Comparison of ENCODE assay signal across 1 cellular context in the genomic region with DNA sequence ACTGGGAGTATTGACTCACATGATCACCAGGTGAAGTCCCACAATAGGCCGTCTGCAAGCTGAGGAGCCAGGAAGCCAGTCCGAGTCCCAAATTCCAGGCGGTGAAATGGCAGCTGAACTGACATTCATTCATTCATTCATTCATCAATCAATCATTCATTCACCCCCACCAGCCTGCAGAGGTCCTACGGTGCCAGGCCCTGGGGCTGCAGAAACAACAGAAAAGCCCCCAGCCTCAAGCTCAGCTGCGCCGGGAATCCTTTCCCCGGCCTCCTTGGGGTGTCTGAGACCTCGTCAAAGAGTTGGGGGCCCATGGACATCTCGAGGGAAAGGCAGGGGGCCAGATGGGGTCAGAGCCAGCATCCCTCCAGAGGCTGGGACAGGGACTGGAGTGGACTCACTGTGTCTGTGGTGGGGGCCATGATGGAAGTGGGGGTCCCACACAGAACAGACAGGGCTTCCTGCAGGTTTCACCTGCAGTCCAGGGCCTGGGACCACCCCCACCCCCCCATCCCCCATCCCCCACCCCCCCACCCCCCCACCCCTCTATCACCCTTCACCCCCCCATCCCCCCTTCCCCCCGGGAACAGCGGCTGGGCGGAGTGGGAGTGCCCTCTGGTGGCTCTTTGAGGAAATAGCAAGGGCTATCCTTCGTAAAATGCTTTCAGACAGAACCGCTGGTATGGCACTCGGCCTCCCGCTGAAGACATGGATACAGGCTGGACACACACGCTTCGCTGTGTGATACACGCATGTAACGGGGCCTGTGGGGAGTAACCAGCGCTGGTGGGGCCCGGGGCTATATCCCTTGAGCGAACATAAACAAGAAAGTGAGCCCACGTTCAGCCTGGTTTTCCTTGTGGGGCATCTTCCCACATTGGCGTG.
A peak's percentile ranks its signal among the peaks of the same experiment; 100 is the strongest.
TF ChIP-seq lines count a peak whose summit lies in the region.

No MANE protein-coding gene starts in this region.

TF ChIP-seq in IMR-90, 13 proteins besides CTCF, POLR2A, EP300 and RAD21:
- TF ChIP-seq BHLHE40 (IDR thresholded peaks at IDR 0.05; ENCODE audit: low read depth, low read length) (no peak), RFX5 (IDR thresholded peaks at IDR 0.05; ENCODE audit: low read depth, low read length) (no peak), SMC3 (IDR thresholded peaks at IDR 0.05; ENCODE audit: low read depth, low read length) (peak; percentile 70), MXI1 (IDR thresholded peaks at IDR 0.05; ENCODE audit: borderline replicate concordance, low read depth, low read length) (no peak), CHD1 (IDR thresholded peaks at IDR 0.05; ENCODE audit: low read depth, low read length) (no peak), FOS (IDR thresholded peaks at IDR 0.05; ENCODE audit: low read depth, low read length) (no peak), MAFK (IDR thresholded peaks at IDR 0.05; ENCODE audit: low read depth, low read length) (no peak), RCOR1 (IDR thresholded peaks at IDR 0.05; ENCODE audit: insufficient replicate concordance, low read length) (no peak), CEBPB (IDR thresholded peaks at IDR 0.05; ENCODE audit: low read depth, low read length) (no peak), NFE2L2 (IDR thresholded peaks at IDR 0.05; ENCODE audit: low read depth, low read length) (no peak), MAZ (IDR thresholded peaks at IDR 0.05; ENCODE audit: borderline replicate concordance, low read depth, low read length) (peak; percentile 83; the same call in 1 of the 2 replicates)
- TF ChIP-seq, protein P1, sequence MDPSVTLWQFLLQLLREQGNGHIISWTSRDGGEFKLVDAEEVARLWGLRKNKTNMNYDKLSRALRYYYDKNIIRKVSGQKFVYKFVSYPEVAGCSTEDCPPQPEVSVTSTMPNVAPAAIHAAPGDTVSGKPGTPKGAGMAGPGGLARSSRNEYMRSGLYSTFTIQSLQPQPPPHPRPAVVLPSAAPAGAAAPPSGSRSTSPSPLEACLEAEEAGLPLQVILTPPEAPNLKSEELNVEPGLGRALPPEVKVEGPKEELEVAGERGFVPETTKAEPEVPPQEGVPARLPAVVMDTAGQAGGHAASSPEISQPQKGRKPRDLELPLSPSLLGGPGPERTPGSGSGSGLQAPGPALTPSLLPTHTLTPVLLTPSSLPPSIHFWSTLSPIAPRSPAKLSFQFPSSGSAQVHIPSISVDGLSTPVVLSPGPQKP (IDR thresholded peaks at IDR 0.05; ENCODE audit: borderline replicate concordance, low read depth, low read length), result no peak
- TF ChIP-seq, protein P2, sequence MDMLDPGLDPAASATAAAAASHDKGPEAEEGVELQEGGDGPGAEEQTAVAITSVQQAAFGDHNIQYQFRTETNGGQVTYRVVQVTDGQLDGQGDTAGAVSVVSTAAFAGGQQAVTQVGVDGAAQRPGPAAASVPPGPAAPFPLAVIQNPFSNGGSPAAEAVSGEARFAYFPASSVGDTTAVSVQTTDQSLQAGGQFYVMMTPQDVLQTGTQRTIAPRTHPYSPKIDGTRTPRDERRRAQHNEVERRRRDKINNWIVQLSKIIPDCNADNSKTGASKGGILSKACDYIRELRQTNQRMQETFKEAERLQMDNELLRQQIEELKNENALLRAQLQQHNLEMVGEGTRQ (IDR thresholded peaks at IDR 0.05; ENCODE audit: low read depth, low read length), result no peak
